8 cellular contexts compared by ENCODE assay signal in genomic region chr6:152206072-152206818, GRCh38.
DNase-seq lines count a peak whose midpoint lies in the region; ATAC-seq and TF ChIP-seq lines count a peak whose summit lies in the region.

No MANE protein-coding gene starts in this region.

- H4K20me1 ChIP-seq in neural cell (ENCODE audit: insufficient read depth): no peaks in the 10 kb centered on the region

- H2AFZ ChIP-seq in neural cell (ENCODE audit: low read depth, low read length): no peak overlapping the region

- no peak for TF ChIP-seq RAD21 in neural cell (conservative IDR thresholded peaks at IDR 0.05)

- ATAC-seq in GM19467 (IDR thresholded peaks at IDR 0.05; ENCODE audit: unreplicated experiment): no peak
- no peak for ATAC-seq in HG03354 (IDR thresholded peaks at IDR 0.05; ENCODE audit: poor library complexity, severe bottlenecking, unreplicated experiment)
- ATAC-seq in HG03025 (IDR thresholded peaks at IDR 0.05; ENCODE audit: low FRiP score, unreplicated experiment): no peak

- peak; percentile 29 for DNase-seq in DMS 273 (lab: John Stamatoyannopoulos, UW; ENCODE audit: unreplicated experiment)
- DNase-seq in DMS 273 treated with DMSO at 0.1 percent for 48 hours (lab: John Stamatoyannopoulos, UW): no peak
- peak; percentile 12 for DNase-seq in T follicular helper cell (ENCODE audit: low read depth)
- DNase-seq in effector CD4-positive, alpha-beta T cell: peak; percentile 10

- no peaks in the 10 kb centered on the region for H3K9me2 ChIP-seq in neural cell (ENCODE audit: insufficient read depth, low read length)

- no peak for TF ChIP-seq EP300 in neural cell (conservative IDR thresholded peaks at IDR 0.05; ENCODE audit: poor library complexity, severe bottlenecking)

- no peaks in the 10 kb centered on the region for H3K79me2 ChIP-seq in neural cell (replicated peaks; ENCODE audit: insufficient read depth, low read length)

- H3K27ac ChIP-seq in neural cell (ENCODE audit: low read length): no peak overlapping the region

- no peak overlapping the region for H3K4me3 ChIP-seq in neural cell (ENCODE audit: low read length)

- H3K9ac ChIP-seq in neural cell (ENCODE audit: low read length): no peak overlapping the region

- no peaks in the 10 kb centered on the region for H3F3A ChIP-seq in neural cell (ENCODE audit: insufficient read depth, low read length, poor library complexity, severe bottlenecking)

- H3K4me2 ChIP-seq in neural cell (ENCODE audit: low read length): no peak overlapping the region

- H3K27me3 ChIP-seq in neural cell (ENCODE audit: insufficient read depth, low read depth, low read length): no peaks in the 10 kb centered on the region

- H3K36me3 ChIP-seq in neural cell (ENCODE audit: insufficient read depth, low read length): peaks cover 13% of the 10 kb centered on the region

- peak; percentile 15 for TF ChIP-seq CTCF in neural cell (IDR thresholded peaks at IDR 0.05; ENCODE audit: poor library complexity, severe bottlenecking)

- H3K9me3 ChIP-seq in neural cell (ENCODE audit: low read length): no peaks in the 10 kb centered on the region

TF ChIP-seq in neural cell, 6 proteins besides CTCF, POLR2A, EP300 and RAD21:
- TF ChIP-seq TAF1 (IDR thresholded peaks at IDR 0.05; ENCODE audit: low read depth) (no peak), REST (IDR thresholded peaks at IDR 0.05; ENCODE audit: borderline replicate concordance) (no peak), POLR2AphosphoS5 (IDR thresholded peaks at IDR 0.05) (no peak)
